ENCODE assay signal across 20 cellular contexts in genomic region chrX:66672106-66672505, GRCh38. TPM values are rescaled to one million over a fixed set of nuclear protein-coding genes. Genes with fewer than 3 reads are reported as not detected.
A peak's percentile ranks its signal among the peaks of the same experiment; 100 is the strongest.
DNase-seq lines count a peak whose midpoint lies in the region; TF ChIP-seq lines count a peak whose summit lies in the region.
"Had no signal": no experiment of that assay in that cellular context is flagged by ENCODE, and none has a peak within 500 bp of the region (broad histone marks: within the 10 kb centered on the region; RNA-seq: fewer than 3 reads in every experiment).

No MANE protein-coding gene starts in this region.

- H3K4me3 ChIP-seq in GM23248 (no peak overlapping the region), epithelial cell of esophagus (ENCODE audit: low read length) (no peak overlapping the region), trophoblast cell (ENCODE audit: low read depth, low read length) (no peak overlapping the region)

- H3K36me3 ChIP-seq in GM23248 (ENCODE audit: low read depth): no peaks in the 10 kb centered on the region
- no peaks in the 10 kb centered on the region for H3K36me3 ChIP-seq in trophoblast cell (ENCODE audit: control insufficient read depth in 1 of 2, insufficient read depth in 2 of 2, low read length in 2 of 2)

- H3K18ac ChIP-seq in trophoblast cell (ENCODE audit: low read length): no peak overlapping the region

- no peaks in the 10 kb centered on the region for H3K36me3 Mint-ChIP-seq in activated naive CD8-positive, alpha-beta T cell treated with anti-CD3 and anti-CD28 coated beads for 36 hours

- no peak overlapping the region for H3K4me3 Mint-ChIP-seq in activated naive CD8-positive, alpha-beta T cell treated with anti-CD3 and anti-CD28 coated beads for 36 hours
- H3K4me3 Mint-ChIP-seq: CD4-positive, alpha-beta T cell had no signal

- H3K14ac ChIP-seq in trophoblast cell (ENCODE audit: low read length): no peak overlapping the region

- H2AFZ ChIP-seq in GM23248: no peak overlapping the region
- no peak overlapping the region for H2AFZ ChIP-seq in trophoblast cell (ENCODE audit: insufficient read depth, low read length, poor library complexity)

- H3K9me3 ChIP-seq in GM23248 (ENCODE audit: low read depth) (no peaks in the 10 kb centered on the region), trophoblast cell (ENCODE audit: insufficient read depth, low read depth, low read length) (no peaks in the 10 kb centered on the region)

- no peaks in the 10 kb centered on the region for H3K79me2 ChIP-seq in GM23248 (ENCODE audit: insufficient read depth)
- H3K79me2 ChIP-seq in trophoblast cell (ENCODE audit: control insufficient read depth, insufficient read depth, low read length, poor library complexity): no peaks in the 10 kb centered on the region

- H3K27ac ChIP-seq in GM23248: no peak overlapping the region
- no peak overlapping the region for H3K27ac ChIP-seq in trophoblast cell (ENCODE audit: low read depth, low read length)

- H3F3A ChIP-seq in GM23248 (ENCODE audit: insufficient read depth): peaks cover 16% of the 10 kb centered on the region

- H3K23ac ChIP-seq in trophoblast cell (ENCODE audit: low read length): no peak overlapping the region

- H3K27ac Mint-ChIP-seq in activated naive CD8-positive, alpha-beta T cell treated with anti-CD3 and anti-CD28 coated beads for 36 hours: no peak overlapping the region
- H3K27ac Mint-ChIP-seq: CD4-positive, alpha-beta T cell had no signal

- no peak overlapping the region for H2BK5ac ChIP-seq in trophoblast cell (ENCODE audit: low read depth, low read length, poor library complexity)

- WGBS in GM23248 (ENCODE audit: low coverage in 1 of 2, low lambda C conversion rate in 2 of 2, missing lambda C conversion rate in 2 of 2), 2 experiments: 95 to 100% methylated on average over 1 of the region's 1 CpG
- WGBS in trophoblast cell (ENCODE audit: extremely low coverage, insufficient coverage, insufficient read length): no CpG with 5 or more reads among the region's 1 CpG

- no peak overlapping the region for H3K9ac ChIP-seq in GM23248
- H3K9ac ChIP-seq in trophoblast cell (ENCODE audit: low read length): no peak overlapping the region

- no peak overlapping the region for H2BK120ac ChIP-seq in trophoblast cell (ENCODE audit: insufficient read depth, low read length, poor library complexity)

- H4K91ac ChIP-seq in trophoblast cell (ENCODE audit: low read depth, low read length): no peak overlapping the region

- peak; percentile 43 for DNase-seq in GM23248
- DNase-seq in NCI-H226: peak; percentile 41
- DNase-seq in epithelial cell of esophagus (ENCODE audit: low read depth): peak; percentile 56
- peak; percentile 1 to 27 for DNase-seq in trophoblast cell
- no peak for DNase-seq in activated naive CD8-positive, alpha-beta T cell treated with anti-CD3 and anti-CD28 coated beads for 36 hours
- DNase-seq in glomerular visceral epithelial cell (ENCODE audit: extremely low spot score): no peak
- no peak for DNase-seq in middle frontal gyrus (ENCODE audit: extremely low spot score, low spot score)
- DNase-seq: CD4-positive, alpha-beta T cell; COR-L47; DMS 273 treated with DMSO at 0.1 percent for 48 hours; DMS79 treated with DMSO at 0.1 percent for 48 hours; KBM-7; NCI-H1092; NCI-H1436; NCI-H187 treated with DMSO at 0.1 percent for 48 hours; NCI-H2107; NCI-H510A; NCI-H748 treated with DMSO at 0.1 percent for 48 hours; NK-92 treated with Interleukin-12 subunit alpha and Interleukin-12 subunit beta, amount 100 ng/mL, for 24 hours had no signal

- H3K27me3 ChIP-seq in GM23248 (replicated peaks; ENCODE audit: insufficient read depth) (no peaks in the 10 kb centered on the region), trophoblast cell (ENCODE audit: insufficient read depth, low read length) (no peaks in the 10 kb centered on the region)

- no peak overlapping the region for H2BK12ac ChIP-seq in trophoblast cell (ENCODE audit: low read length)

- H3K4ac ChIP-seq in trophoblast cell (ENCODE audit: low read depth, low read length): no peak overlapping the region

- no peaks in the 10 kb centered on the region for H3K9me3 Mint-ChIP-seq in activated naive CD8-positive, alpha-beta T cell treated with anti-CD3 and anti-CD28 coated beads for 36 hours
- H3K9me3 Mint-ChIP-seq: CD4-positive, alpha-beta T cell had no signal

- no peak overlapping the region for H4K8ac ChIP-seq in trophoblast cell (ENCODE audit: low read depth, low read length)

- in situ Hi-C loops in GM23248 (cut with MboI): no loop called here

- H4K20me1 ChIP-seq in GM23248 (ENCODE audit: insufficient read depth): no peaks in the 10 kb centered on the region

- no peak overlapping the region for H4K12ac ChIP-seq in trophoblast cell (ENCODE audit: low read depth, low read length)

- no peak overlapping the region for H2AK5ac ChIP-seq in trophoblast cell (ENCODE audit: low read length)

- no peak for TF ChIP-seq CTCF in epithelial cell of esophagus (IDR thresholded peaks at IDR 0.05; ENCODE audit: insufficient read depth, low read depth, low read length, missing control alignments)

- no peaks in the 10 kb centered on the region for H3K9me2 ChIP-seq in GM23248 (ENCODE audit: insufficient read depth)

- H3K27me3 Mint-ChIP-seq in activated naive CD8-positive, alpha-beta T cell treated with anti-CD3 and anti-CD28 coated beads for 36 hours: peaks cover 2% of the 10 kb centered on the region
- H3K27me3 Mint-ChIP-seq: CD4-positive, alpha-beta T cell had no signal

- H3K4me1 ChIP-seq in GM23248 (ENCODE audit: insufficient read depth) (peaks cover 11% of the 10 kb centered on the region), trophoblast cell (ENCODE audit: control insufficient read depth in 1 of 2, insufficient read depth in 2 of 2, low read length in 2 of 2) (no peaks in the 10 kb centered on the region)

- no peaks in the 10 kb centered on the region for H3K79me1 ChIP-seq in trophoblast cell (ENCODE audit: low read length)

- H3K4me2 ChIP-seq in GM23248 (ENCODE audit: unreplicated experiment) (no peak overlapping the region), trophoblast cell (ENCODE audit: low read length) (no peak overlapping the region)

- no peaks in the 10 kb centered on the region for H3K4me1 Mint-ChIP-seq in activated naive CD8-positive, alpha-beta T cell treated with anti-CD3 and anti-CD28 coated beads for 36 hours

RNA-seq across cellular contexts. Expression of gene EDA2R, which starts 33.2 kb away (rescaled TPM):
- total RNA-seq in GM23248 (2014; rRNA removed; shearing (Covaris generic)): 14.3 and 17.6 TPM in 2 replicates
- 13.4 and 14.5 TPM in 2 replicates for polyA plus RNA-seq in GM23248 (2016; fragmentation: Nextera tagmentation; extraction: Ambion mirVana)
- polyA plus RNA-seq in trophoblast cell (2013): 7.9 and 8.8 TPM in 2 replicates
- under 1 TPM; 0.87 to 0.92 TPM for total RNA-seq in activated naive CD8-positive, alpha-beta T cell treated with anti-CD3 and anti-CD28 coated beads for 36 hours
- total RNA-seq: A673 had no signal

Comparison
In these comparisons a context has a peak if more than half of its experiments do, and no peak if none do; other contexts are left out.
1. DNase-seq: peak in GM23248 (single experiment), NCI-H226 (single experiment), epithelial cell of esophagus (single experiment) and trophoblast cell (2 of 2); none in activated naive CD8-positive, alpha-beta T cell treated with anti-CD3 and anti-CD28 coated beads for 36 hours (single experiment), glomerular visceral epithelial cell (single experiment) and middle frontal gyrus (single experiment).